8 cellular contexts compared by ENCODE assay signal in genomic region chr22:50620861-50621490, GRCh38. TPM values are rescaled to one million over a fixed set of nuclear protein-coding genes. Genes with fewer than 3 reads are reported as not detected.
A peak's percentile ranks its signal among the peaks of the same experiment; 100 is the strongest.
DNase-seq lines count a peak whose midpoint lies in the region; ATAC-seq, FAIRE-seq and TF ChIP-seq lines count a peak whose summit lies in the region.

No MANE protein-coding gene starts in this region.

- 23 to 35% methylated on average over 22 of the region's 22 CpGs for WGBS in GM23248 (ENCODE audit: low coverage in 1 of 2, low lambda C conversion rate in 2 of 2, missing lambda C conversion rate in 2 of 2), 2 experiments
- 7% methylated on average over 22 of the region's 22 CpGs for WGBS in thymus

- no peaks in the 10 kb centered on the region for H3K27me3 ChIP-seq in DND-41 (ENCODE audit: insufficient read depth, low read length, poor library complexity)
- no peaks in the 10 kb centered on the region for H3K27me3 ChIP-seq in GM23248 (replicated peaks; ENCODE audit: insufficient read depth)
- no peaks in the 10 kb centered on the region for H3K27me3 ChIP-seq in keratinocyte (ENCODE audit: control insufficient read depth, extremely low read depth, insufficient read depth, low read length)
- H3K27me3 ChIP-seq in thymus (ENCODE audit: control insufficient read depth, insufficient read depth), result no peaks in the 10 kb centered on the region

- H3K4me2 ChIP-seq in DND-41 (ENCODE audit: insufficient read depth, low read length) (peak overlapping the region; percentile 66), GM23248 (ENCODE audit: unreplicated experiment) (peak overlapping the region; percentile 89), keratinocyte (ENCODE audit: control insufficient read depth, extremely low read depth, insufficient read depth, low read depth, low read length) (peak overlapping the region; percentile 99)

- H2AFZ ChIP-seq in DND-41 (ENCODE audit: low read depth, low read length) (peak overlapping the region; percentile 66), GM23248 (no peak overlapping the region), keratinocyte (ENCODE audit: control insufficient read depth, low read length) (peak overlapping the region; percentile 58)

- H3K9me1 ChIP-seq in keratinocyte (ENCODE audit: control insufficient read depth, extremely low read depth, insufficient read depth, low read length), result no peaks in the 10 kb centered on the region

- peak overlapping the region; percentile 1 to 56; a peak in 3 of 4 replicates for H3K4me3 ChIP-seq in DND-41 (ENCODE audit: low read depth in 1 of 2, low read length in 2 of 2)
- H3K4me3 ChIP-seq in GM23248, result 0 out of 2 replicates have a peak overlapping the region, but pooled peaks have one; percentile 0
- H3K4me3 ChIP-seq in keratinocyte (ENCODE audit: control insufficient read depth in 2 of 3, extremely low read depth in 1 of 3, insufficient read depth in 2 of 3, low read depth in 1 of 3, low read length in 3 of 3), result peak overlapping the region; percentile 14 to 68 (median 62)
- H3K4me3 ChIP-seq in thymus (ENCODE audit: low read length), result peak overlapping the region; percentile 51

- H3K9me3 Mint-ChIP-seq in activated naive CD4-positive, alpha-beta T cell treated with anti-CD3 and anti-CD28 coated beads, Interleukin-2, amount 50 U/mL, for 24 hours, result no peaks in the 10 kb centered on the region

- H3K36me3 ChIP-seq in DND-41 (ENCODE audit: insufficient read depth, low read length) (peaks cover 11% of the 10 kb centered on the region), GM23248 (ENCODE audit: low read depth) (no peaks in the 10 kb centered on the region), keratinocyte (ENCODE audit: control insufficient read depth in 2 of 2, extremely low read depth in 1 of 2, insufficient read depth in 2 of 2, low read length in 2 of 2) (peaks cover 0 to 5% of the 10 kb centered on the region in 2 experiments), thymus (ENCODE audit: control insufficient read depth, insufficient read depth) (peaks cover 11% of the 10 kb centered on the region)

- H3K9ac ChIP-seq in DND-41 (ENCODE audit: low read depth, low read length) (peak overlapping the region; percentile 43), GM23248 (no peak overlapping the region), keratinocyte (ENCODE audit: control insufficient read depth, extremely low read depth, insufficient read depth, low read length) (peak overlapping the region; percentile 72)

- H3K9me2 ChIP-seq in GM23248 (ENCODE audit: insufficient read depth), result no peaks in the 10 kb centered on the region

- H3K4me3 Mint-ChIP-seq in activated naive CD4-positive, alpha-beta T cell treated with anti-CD3 and anti-CD28 coated beads, Interleukin-2, amount 50 U/mL, for 24 hours, result peak overlapping the region; percentile 92

- H4K20me1 ChIP-seq in DND-41 (ENCODE audit: insufficient read depth, low read length), result no peaks in the 10 kb centered on the region
- no peaks in the 10 kb centered on the region for H4K20me1 ChIP-seq in GM23248 (ENCODE audit: insufficient read depth)
- H4K20me1 ChIP-seq in keratinocyte (ENCODE audit: control insufficient read depth, extremely low read depth, insufficient read depth, low read length), result no peaks in the 10 kb centered on the region

- peak overlapping the region; percentile 77 for H3K27ac ChIP-seq in DND-41 (ENCODE audit: low read length)
- H3K27ac ChIP-seq in GM23248, result no peak overlapping the region
- H3K27ac ChIP-seq in keratinocyte (ENCODE audit: control insufficient read depth, insufficient read depth, low read length), result peak overlapping the region; percentile 76
- peak overlapping the region; percentile 94 for H3K27ac ChIP-seq in thymus (ENCODE audit: low read depth)

- H3K27ac Mint-ChIP-seq in activated naive CD4-positive, alpha-beta T cell treated with anti-CD3 and anti-CD28 coated beads, Interleukin-2, amount 50 U/mL, for 24 hours, result peak overlapping the region; percentile 95

- no peaks in the 10 kb centered on the region for H3K79me2 ChIP-seq in DND-41 (ENCODE audit: insufficient read depth, low read length)
- no peaks in the 10 kb centered on the region for H3K79me2 ChIP-seq in GM23248 (ENCODE audit: insufficient read depth)
- H3K79me2 ChIP-seq in keratinocyte (ENCODE audit: control insufficient read depth, insufficient read depth, low read length), result no peaks in the 10 kb centered on the region

- no peak for FAIRE-seq in keratinocyte (lab: Jason Lieb, UNC)

- DNase-seq in DND-41 (peak; percentile 55), GM23248 (peak; percentile 36), NCI-H748 (lab: John Stamatoyannopoulos, UW; ENCODE audit: unreplicated experiment) (peak; percentile 76), keratinocyte (ENCODE audit: low read depth, low spot score) (peak; percentile 48), NCI-H526 (lab: John Stamatoyannopoulos, UW) (no peak), HT-29 (ENCODE audit: low spot score) (no peak)

- H3F3A ChIP-seq in GM23248 (ENCODE audit: insufficient read depth), result peaks cover 7% of the 10 kb centered on the region; the same call in 1 of the 2 replicates

- no peaks in the 10 kb centered on the region for H3K27me3 Mint-ChIP-seq in activated naive CD4-positive, alpha-beta T cell treated with anti-CD3 and anti-CD28 coated beads, Interleukin-2, amount 50 U/mL, for 24 hours

- TF ChIP-seq CTCF in DND-41 (IDR thresholded peaks at IDR 0.05; ENCODE audit: borderline replicate concordance, extremely low read depth, low read length, poor library complexity, severe bottlenecking), result no peak
- TF ChIP-seq CTCF in keratinocyte (optimal IDR thresholded peaks at IDR 0.05 in 1 of 3, IDR thresholded peaks at IDR 0.05 in 1 of 3, conservative IDR thresholded peaks at IDR 0.05 in 1 of 3; ENCODE audit: extremely low read depth in 1 of 3, insufficient read depth in 2 of 3, low read length in 3 of 3), result no peak

- H3K4me1 ChIP-seq in DND-41 (ENCODE audit: insufficient read depth, low read length) (peaks cover 37% of the 10 kb centered on the region), GM23248 (ENCODE audit: insufficient read depth) (peaks cover 8% of the 10 kb centered on the region), keratinocyte (ENCODE audit: control insufficient read depth, extremely low read depth, insufficient read depth, low read length) (peaks cover 29% of the 10 kb centered on the region), thymus (ENCODE audit: control insufficient read depth, insufficient read depth, low read length) (peaks cover 16% of the 10 kb centered on the region)

- peak; percentile 47 for ATAC-seq in DND-41 (ENCODE audit: insufficient read depth, low read depth)

- peaks cover 33% of the 10 kb centered on the region for H3K4me1 Mint-ChIP-seq in activated naive CD4-positive, alpha-beta T cell treated with anti-CD3 and anti-CD28 coated beads, Interleukin-2, amount 50 U/mL, for 24 hours

- H3K36me3 Mint-ChIP-seq in activated naive CD4-positive, alpha-beta T cell treated with anti-CD3 and anti-CD28 coated beads, Interleukin-2, amount 50 U/mL, for 24 hours, result no peaks in the 10 kb centered on the region

- in situ Hi-C loops in GM23248 (cut with MboI), result no loop called here

- dilution Hi-C loops in keratinocyte (cut with MboI; ENCODE audit: extremely low pct_ligation_motif_present, low sequenced_read_pairs), result no loop called here

- H3K9me3 ChIP-seq in DND-41 (ENCODE audit: insufficient read depth, low read length, severe bottlenecking) (no peaks in the 10 kb centered on the region), GM23248 (ENCODE audit: low read depth) (no peaks in the 10 kb centered on the region), keratinocyte (ENCODE audit: control insufficient read depth, low read depth, low read length) (no peaks in the 10 kb centered on the region), thymus (ENCODE audit: control insufficient read depth) (no peaks in the 10 kb centered on the region)

RNA-seq across cellular contexts. Expression of gene ARSA, which starts 7.0 kb away (rescaled TPM):
- total RNA-seq in GM23248 (2014; rRNA removed; shearing (Covaris generic)), result 59.6 and 59.7 TPM in 2 replicates
- 31.7 and 32.9 TPM in 2 replicates for polyA plus RNA-seq in GM23248 (2016; fragmentation: Nextera tagmentation; extraction: Ambion mirVana)
- polyA plus RNA-seq in keratinocyte, result 12.1 to 20.8 TPM (median 19.5 TPM) in 3 replicates
- polyA plus RNA-seq in keratinocyte (2011; ENCODE audit: low read depth), result 6.8 TPM
- 6.7 and 16.9 TPM in 2 replicates for polyA plus RNA-seq in keratinocyte (2011; cell fraction: cytosol; rRNA removed)
- polyA plus RNA-seq in keratinocyte (2011; cell fraction: nucleus; rRNA removed), result 68.3 and 101 TPM in 2 replicates
- 22.7 and 31.0 TPM in 2 replicates for polyA plus RNA-seq in keratinocyte (2012; ENCODE audit: low replicate concordance)
- polyA minus RNA-seq in keratinocyte, result 9.6 to 14.0 TPM (median 10.9 TPM) in 3 replicates
- 30.9 TPM for polyA minus RNA-seq in keratinocyte (2011; cell fraction: cytosol; rRNA and poly(A)+ RNA removed)
- 36.3 and 36.8 TPM in 2 replicates for polyA minus RNA-seq in keratinocyte (2011; cell fraction: nucleus; rRNA and poly(A)+ RNA removed)
- polyA plus RNA-seq in thymus, result 63.3 TPM
- total RNA-seq in HT-29 (2014; rRNA removed; shearing (Covaris generic)), result 11.4 and 16.6 TPM in 2 replicates

RNA-seq across cellular contexts. Expression of gene MAPK8IP2, which starts 20.4 kb away (rescaled TPM):
- total RNA-seq in GM23248 (2014; rRNA removed; shearing (Covaris generic)), result 0.38 TPM in 1 of 2 replicates, not detected in the other
- polyA plus RNA-seq in GM23248 (2016; fragmentation: Nextera tagmentation; extraction: Ambion mirVana) (0.06 and 0.09 TPM in 2 replicates), keratinocyte (0.29 to 1.0 TPM (median 0.31 TPM) in 3 replicates), thymus (0.96 TPM)
- 0.21 TPM for polyA plus RNA-seq in keratinocyte (2011; ENCODE audit: low read depth)
- polyA plus RNA-seq in keratinocyte (2011; cell fraction: cytosol; rRNA removed), result 0.33 and 0.90 TPM in 2 replicates
- 1.6 and 2.5 TPM in 2 replicates for polyA plus RNA-seq in keratinocyte (2011; cell fraction: nucleus; rRNA removed)
- polyA plus RNA-seq in keratinocyte (2012; ENCODE audit: low replicate concordance), result 0.68 and 0.85 TPM in 2 replicates
- 0.29 to 1.9 TPM (median 1.2 TPM) in 3 replicates for polyA minus RNA-seq in keratinocyte
- 1.5 TPM for polyA minus RNA-seq in keratinocyte (2011; cell fraction: cytosol; rRNA and poly(A)+ RNA removed)
- polyA minus RNA-seq in keratinocyte (2011; cell fraction: nucleus; rRNA and poly(A)+ RNA removed), result 2.6 and 2.8 TPM in 2 replicates
- not detected in 2 replicates for total RNA-seq in HT-29 (2014; rRNA removed; shearing (Covaris generic))

RNA-seq across cellular contexts. Expression of gene CHKB, which starts 38.3 kb away (rescaled TPM):
- 38.7 and 41.3 TPM in 2 replicates for total RNA-seq in GM23248 (2014; rRNA removed; shearing (Covaris generic))
- polyA plus RNA-seq in GM23248 (2016; fragmentation: Nextera tagmentation; extraction: Ambion mirVana) (30.7 and 41.7 TPM in 2 replicates), keratinocyte (39.5 to 54.9 TPM (median 49.0 TPM) in 3 replicates), thymus (299 TPM)
- 41.2 TPM for polyA plus RNA-seq in keratinocyte (2011; ENCODE audit: low read depth)
- 14.7 and 15.3 TPM in 2 replicates for polyA plus RNA-seq in keratinocyte (2011; cell fraction: cytosol; rRNA removed)
- polyA plus RNA-seq in keratinocyte (2011; cell fraction: nucleus; rRNA removed), result 190 TPM in 2 replicates
- polyA plus RNA-seq in keratinocyte (2012; ENCODE audit: low replicate concordance), result 28.2 and 32.2 TPM in 2 replicates
- polyA minus RNA-seq in keratinocyte, result 12.1 to 18.8 TPM (median 14.1 TPM) in 3 replicates
- 10.7 TPM for polyA minus RNA-seq in keratinocyte (2011; cell fraction: cytosol; rRNA and poly(A)+ RNA removed)
- 11.4 and 17.1 TPM in 2 replicates for polyA minus RNA-seq in keratinocyte (2011; cell fraction: nucleus; rRNA and poly(A)+ RNA removed)
- 21.5 and 26.2 TPM in 2 replicates for total RNA-seq in HT-29 (2014; rRNA removed; shearing (Covaris generic))

RNA-seq across cellular contexts. Expression of gene CPT1B, which starts 42.7 kb away (rescaled TPM):
- 1.6 and 2.9 TPM in 2 replicates for total RNA-seq in GM23248 (2014; rRNA removed; shearing (Covaris generic))
- polyA plus RNA-seq in GM23248 (2016; fragmentation: Nextera tagmentation; extraction: Ambion mirVana) (1.0 and 1.3 TPM in 2 replicates), keratinocyte (10.2 to 14.6 TPM (median 11.0 TPM) in 3 replicates), thymus (74.1 TPM)
- polyA plus RNA-seq in keratinocyte (2011; ENCODE audit: low read depth), result 8.1 TPM
- polyA plus RNA-seq in keratinocyte (2011; cell fraction: cytosol; rRNA removed), result 2.4 and 2.9 TPM in 2 replicates
- 73.1 and 83.0 TPM in 2 replicates for polyA plus RNA-seq in keratinocyte (2011; cell fraction: nucleus; rRNA removed)
- polyA plus RNA-seq in keratinocyte (2012; ENCODE audit: low replicate concordance), result 7.1 and 24.2 TPM in 2 replicates
- polyA minus RNA-seq in keratinocyte, result 3.3 to 11.9 TPM (median 6.7 TPM) in 3 replicates
- 3.3 TPM for polyA minus RNA-seq in keratinocyte (2011; cell fraction: cytosol; rRNA and poly(A)+ RNA removed)
- 8.8 and 13.7 TPM in 2 replicates for polyA minus RNA-seq in keratinocyte (2011; cell fraction: nucleus; rRNA and poly(A)+ RNA removed)
- 1.5 and 2.5 TPM in 2 replicates for total RNA-seq in HT-29 (2014; rRNA removed; shearing (Covaris generic))

RNA-seq across cellular contexts. Expression of gene SHANK3, which starts 51.6 kb away (rescaled TPM):
- total RNA-seq in GM23248 (2014; rRNA removed; shearing (Covaris generic)), result 0.51 and 0.97 TPM in 2 replicates
- polyA plus RNA-seq in GM23248 (2016; fragmentation: Nextera tagmentation; extraction: Ambion mirVana) (0.08 and 0.10 TPM in 2 replicates), keratinocyte (1.00 to 1.8 TPM (median 1.6 TPM) in 3 replicates), thymus (8.6 TPM)
- 0.60 TPM for polyA plus RNA-seq in keratinocyte (2011; ENCODE audit: low read depth)
- polyA plus RNA-seq in keratinocyte (2011; cell fraction: cytosol; rRNA removed), result 0.69 and 2.0 TPM in 2 replicates
- polyA plus RNA-seq in keratinocyte (2011; cell fraction: nucleus; rRNA removed), result 3.9 and 7.2 TPM in 2 replicates
- 0.93 and 3.8 TPM in 2 replicates for polyA plus RNA-seq in keratinocyte (2012; ENCODE audit: low replicate concordance)
- 1.0 to 4.2 TPM (median 1.3 TPM) in 3 replicates for polyA minus RNA-seq in keratinocyte
- polyA minus RNA-seq in keratinocyte (2011; cell fraction: cytosol; rRNA and poly(A)+ RNA removed), result 3.6 TPM
- polyA minus RNA-seq in keratinocyte (2011; cell fraction: nucleus; rRNA and poly(A)+ RNA removed), result 3.8 and 4.0 TPM in 2 replicates
- total RNA-seq in HT-29 (2014; rRNA removed; shearing (Covaris generic)), result not detected in 2 replicates

Comparison
In these comparisons a context has a peak if more than half of its experiments do, and no peak if none do; other contexts are left out.
1. DNase-seq: peak in DND-41 (single experiment), GM23248 (single experiment), NCI-H748 (single experiment) and keratinocyte (single experiment); none in NCI-H526 (0 of 2) and HT-29 (single experiment).
2. H3K4me3 ChIP-seq: peak in every context shown above with its lines; median percentile 62 in keratinocyte; 51 in thymus; 28 in DND-41; 0 in GM23248.
3. Peak in every context shown above with its lines, with median percentiles within 50 percentile points of each other: H3K4me2 ChIP-seq.